Comparison of ENCODE assay signal across 22 cellular contexts in the genomic region with DNA sequence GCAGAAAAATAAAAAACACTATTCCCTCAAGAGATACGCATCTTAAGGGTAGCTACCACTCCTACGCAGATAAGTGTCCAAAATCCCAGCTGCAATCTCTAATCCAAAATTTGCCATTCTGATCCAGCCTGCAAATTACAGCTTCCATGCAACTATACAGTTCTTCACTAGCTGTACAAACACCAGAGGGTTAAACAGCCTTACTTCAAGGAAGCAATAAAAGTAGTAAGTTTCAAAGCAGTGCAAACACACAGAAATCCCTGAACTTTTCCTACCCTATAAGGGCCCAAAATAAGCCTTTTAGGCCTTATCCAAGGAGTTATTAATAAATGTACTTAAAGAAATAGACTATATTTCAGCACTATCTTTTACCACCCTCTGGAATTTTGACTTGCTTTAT.
"Had no signal": no experiment of that assay in that cellular context is flagged by ENCODE, and none has a peak within 500 bp of the region (broad histone marks: within the 10 kb centered on the region; RNA-seq: fewer than 3 reads in every experiment).

No MANE protein-coding gene starts in this region.

- H3K4me1 Mint-ChIP-seq: activated T-helper 17 cell treated with anti-CD3 and anti-CD28 coated beads, Interleukin-2, amount 50 U/mL, for 72 hours had no signal

- H3K36me3 ChIP-seq: brain microvascular endothelial cell, cardiac muscle cell had no signal

- H3K27ac ChIP-seq: cardiac muscle cell, KMS-11 had no signal

- H3K9me3 Mint-ChIP-seq: activated CD4-positive, alpha-beta memory T cell treated with anti-CD3 and anti-CD28 coated beads for 36 hours; activated CD4-positive, alpha-beta T cell treated with anti-CD3 and anti-CD28 coated beads, Interleukin-2, amount 10 ng/mL, durations not matched to agents 7 days and 5 days; activated naive CD4-positive, alpha-beta T cell treated with anti-CD3 and anti-CD28 coated beads for 36 hours; activated T-helper 17 cell treated with anti-CD3 and anti-CD28 coated beads, Interleukin-2, amount 50 U/mL, for 72 hours had no signal

- ATAC-seq: activated T-helper 17 cell treated with anti-CD3 and anti-CD28 coated beads, Interleukin-2, amount 50 U/mL, for 72 hours; T-helper 17 cell had no signal

- H3K4me3 ChIP-seq: cardiac muscle cell had no signal

- H3K9ac ChIP-seq: KMS-11 had no signal

- H3K27me3 ChIP-seq: brain microvascular endothelial cell, cardiac muscle cell had no signal

- H3K4me3 Mint-ChIP-seq: activated CD4-positive, alpha-beta memory T cell treated with anti-CD3 and anti-CD28 coated beads for 36 hours; activated CD4-positive, alpha-beta T cell treated with anti-CD3 and anti-CD28 coated beads, Interleukin-2, amount 10 ng/mL, durations not matched to agents 7 days and 5 days; activated naive CD4-positive, alpha-beta T cell treated with anti-CD3 and anti-CD28 coated beads for 36 hours; activated naive CD8-positive, alpha-beta T cell; activated T-helper 17 cell treated with anti-CD3 and anti-CD28 coated beads, Interleukin-2, amount 50 U/mL, for 72 hours; T-helper 17 cell had no signal

- H3K4me2 ChIP-seq: KMS-11 had no signal

- H3K27ac Mint-ChIP-seq: activated CD4-positive, alpha-beta memory T cell treated with anti-CD3 and anti-CD28 coated beads for 36 hours; activated naive CD4-positive, alpha-beta T cell treated with anti-CD3 and anti-CD28 coated beads for 36 hours; activated naive CD8-positive, alpha-beta T cell; activated T-helper 17 cell treated with anti-CD3 and anti-CD28 coated beads, Interleukin-2, amount 50 U/mL, for 72 hours; T-helper 17 cell had no signal

- DNase-seq: activated CD4-positive, alpha-beta memory T cell treated with anti-CD3 and anti-CD28 coated beads for 36 hours; activated CD4-positive, alpha-beta T cell treated with anti-CD3 and anti-CD28 coated beads, Interleukin-2, amount 10 ng/mL, durations not matched to agents 7 days and 5 days; activated CD4-positive, CD25-positive, alpha-beta regulatory T cell; activated CD8-positive, alpha-beta memory T cell treated with anti-CD3 and anti-CD28 coated beads for 24 hours; activated gamma-delta T cell; activated naive CD4-positive, alpha-beta T cell treated with anti-CD3 and anti-CD28 coated beads for 36 hours; activated T-cell treated with anti-CD3 and anti-CD28 coated beads for 4 hours; activated T-cell treated with anti-CD3 and anti-CD28 coated beads, Interleukin-2, amount 50 U/mL, for 48 hours; amygdala; NCI-H1092; NCI-H1417; NCI-H2029; NCI-H2107; NCI-H510A treated with DMSO at 0.1 percent for 48 hours; SHP77 treated with DMSO at 0.1 percent for 48 hours; T-helper 17 cell; T-helper 9 cell had no signal

- H3K27me3 Mint-ChIP-seq: activated CD4-positive, alpha-beta memory T cell treated with anti-CD3 and anti-CD28 coated beads for 36 hours; activated CD4-positive, alpha-beta T cell treated with anti-CD3 and anti-CD28 coated beads, Interleukin-2, amount 10 ng/mL, durations not matched to agents 7 days and 5 days; activated naive CD8-positive, alpha-beta T cell; activated T-helper 17 cell treated with anti-CD3 and anti-CD28 coated beads, Interleukin-2, amount 50 U/mL, for 72 hours; T-helper 17 cell had no signal
